7 cellular contexts compared by ENCODE assay signal in genomic region chr5:138464018-138464387, GRCh38. TPM values are rescaled to one million over a fixed set of nuclear protein-coding genes. Genes with fewer than 3 reads are reported as not detected.
DNase-seq lines count a peak whose midpoint lies in the region; ATAC-seq, FAIRE-seq and TF ChIP-seq lines count a peak whose summit lies in the region.

No MANE protein-coding gene starts in this region.

- peak overlapping the region; percentile 93 for H3K9ac ChIP-seq in astrocyte (ENCODE audit: low read length)

- H3K79me2 ChIP-seq in astrocyte (ENCODE audit: insufficient read depth, low read length), result peaks cover 31% of the 10 kb centered on the region

- peak overlapping the region; percentile 90 for H3K27ac ChIP-seq in astrocyte (ENCODE audit: low read depth, low read length)

- H3K9me3 Mint-ChIP-seq in T-helper 2 cell treated with Interferon-gamma antibody and Interleukin-4, amounts not matched to agents 5 μg/mL and 100 μg/mL, for 36 hours, result no peaks in the 10 kb centered on the region
- H3K9me3 Mint-ChIP-seq in astrocyte (ENCODE audit: unreplicated experiment), result peaks cover 3% of the 10 kb centered on the region

- H2AFZ ChIP-seq in astrocyte (ENCODE audit: low read depth, low read length), result peak overlapping the region; percentile 78

- TF ChIP-seq CTCF in astrocyte (IDR thresholded peaks at IDR 0.05; ENCODE audit: insufficient read depth, low read depth, low read length) (peak; percentile 46), retinal pigment epithelial cell (conservative IDR thresholded peaks at IDR 0.05; ENCODE audit: low read depth, low read length) (peak; percentile 66)

- H3K27me3 ChIP-seq in astrocyte (ENCODE audit: insufficient read depth, low read length), result no peaks in the 10 kb centered on the region

- H3K4me3 Mint-ChIP-seq in T-helper 2 cell treated with Interferon-gamma antibody and Interleukin-4, amounts not matched to agents 5 μg/mL and 100 μg/mL, for 36 hours, result peak overlapping the region; percentile 87
- H3K4me3 Mint-ChIP-seq in astrocyte (ENCODE audit: unreplicated experiment), result peak overlapping the region; percentile 84

- no peaks in the 10 kb centered on the region for H3K9me3 ChIP-seq in astrocyte (ENCODE audit: insufficient read depth, low read depth, low read length)

- H3K4me2 ChIP-seq in astrocyte (ENCODE audit: low read length), result peak overlapping the region; percentile 97

- peaks cover 15% of the 10 kb centered on the region for H3K27me3 Mint-ChIP-seq in T-helper 2 cell treated with Interferon-gamma antibody and Interleukin-4, amounts not matched to agents 5 μg/mL and 100 μg/mL, for 36 hours (ENCODE audit: low read depth)
- H3K27me3 Mint-ChIP-seq in astrocyte (ENCODE audit: low read depth, unreplicated experiment), result peaks cover 13% of the 10 kb centered on the region

- DNase-seq in NCI-H1694 (lab: John Stamatoyannopoulos, UW) (peak; percentile 75), astrocyte (ENCODE audit: low read depth) (peak; percentile 84), hippocampal formation (lab: John Stamatoyannopoulos, UW) (peak; percentile 89), retinal pigment epithelial cell (ENCODE audit: low read depth) (peak; percentile 82)
- peak; percentile 93 for DNase-seq in T-helper 2 cell treated with Interferon-gamma antibody and Interleukin-4, amounts not matched to agents 5 μg/mL and 100 μg/mL, for 36 hours (ENCODE audit: low spot score)

- H3K36me3 Mint-ChIP-seq in T-helper 2 cell treated with Interferon-gamma antibody and Interleukin-4, amounts not matched to agents 5 μg/mL and 100 μg/mL, for 36 hours (ENCODE audit: low read depth), result peaks cover 12% of the 10 kb centered on the region
- peaks cover 19% of the 10 kb centered on the region for H3K36me3 Mint-ChIP-seq in astrocyte (ENCODE audit: low read depth, unreplicated experiment)

- H4K20me1 ChIP-seq in astrocyte (ENCODE audit: insufficient read depth, low read length), result peaks cover 36% of the 10 kb centered on the region

- peak overlapping the region; percentile 95 for H3K27ac Mint-ChIP-seq in T-helper 2 cell treated with Interferon-gamma antibody and Interleukin-4, amounts not matched to agents 5 μg/mL and 100 μg/mL, for 36 hours
- H3K27ac Mint-ChIP-seq in astrocyte (ENCODE audit: unreplicated experiment), result peak overlapping the region; percentile 92

- ATAC-seq in GM18499 (IDR thresholded peaks at IDR 0.05; ENCODE audit: insufficient read depth, unreplicated experiment), result peak; percentile 26
- peak; percentile 52 for ATAC-seq in HG02885 (IDR thresholded peaks at IDR 0.05; ENCODE audit: poor library complexity, unreplicated experiment)

- no peak for FAIRE-seq in astrocyte (lab: Jason Lieb, UNC)

- H3K4me1 ChIP-seq in astrocyte (ENCODE audit: insufficient read depth, low read length), result peaks cover 27% of the 10 kb centered on the region

- H3K4me1 Mint-ChIP-seq in T-helper 2 cell treated with Interferon-gamma antibody and Interleukin-4, amounts not matched to agents 5 μg/mL and 100 μg/mL, for 36 hours (ENCODE audit: low read depth), result peaks cover 30% of the 10 kb centered on the region
- peaks cover 13% of the 10 kb centered on the region for H3K4me1 Mint-ChIP-seq in astrocyte (ENCODE audit: low read depth, unreplicated experiment)

- H3K4me3 ChIP-seq in astrocyte (ENCODE audit: insufficient read depth, low read depth, low read length) (peak overlapping the region; percentile 94), retinal pigment epithelial cell (ENCODE audit: low read length) (peak overlapping the region; percentile 91)

- H3K36me3 ChIP-seq in astrocyte (ENCODE audit: insufficient read depth, low read length), result peaks cover 19% of the 10 kb centered on the region

RNA-seq across cellular contexts. Expression of gene EGR1, which starts 1.3 kb away (rescaled TPM):
- 24.4 and 31.5 TPM in 2 replicates for total RNA-seq in astrocyte

RNA-seq across cellular contexts. Expression of gene REEP2, which starts 25.1 kb away (rescaled TPM):
- total RNA-seq in astrocyte, result 16.0 and 17.2 TPM in 2 replicates

Comparison
In these comparisons a context has a peak if more than half of its experiments do, and no peak if none do; other contexts are left out.
1. Peak in every context shown above with its lines: DNase-seq, ATAC-seq, H3K4me3 ChIP-seq and H3K27ac ChIP-seq.